Comparison of ENCODE assay signal across 23 cellular contexts in genomic region chr9:113160571-113160970, GRCh38. TPM values are rescaled to one million over a fixed set of nuclear protein-coding genes. Genes with fewer than 3 reads are reported as not detected.
DNase-seq lines count a peak whose midpoint lies in the region; ATAC-seq, FAIRE-seq and TF ChIP-seq lines count a peak whose summit lies in the region.
"Had no signal": no experiment of that assay in that cellular context is flagged by ENCODE, and none has a peak within 500 bp of the region (broad histone marks: within the 10 kb centered on the region; RNA-seq: fewer than 3 reads in every experiment).

No MANE protein-coding gene starts in this region.

- peaks cover 22% of the 10 kb centered on the region for H3K36me3 ChIP-seq in HUES48 (ENCODE audit: control insufficient read depth, insufficient read depth, low read length)
- H3K36me3 ChIP-seq in kidney (ENCODE audit: control insufficient read depth in 1 of 2, insufficient read depth in 2 of 2, low read length in 2 of 2) = peaks cover 29 to 51% of the 10 kb centered on the region in 2 donors

- H3K27me3 Mint-ChIP-seq in T-helper 17 cell (no peaks in the 10 kb centered on the region), glutamatergic neuron (ENCODE audit: unreplicated experiment) (no peaks in the 10 kb centered on the region)
- H3K27me3 Mint-ChIP-seq: activated CD4-positive, alpha-beta memory T cell treated with anti-CD3 and anti-CD28 coated beads, Interleukin-2, amount 10 ng/mL, durations not matched to agents 7 days and 5 days; activated naive CD8-positive, alpha-beta T cell treated with anti-CD3 and anti-CD28 coated beads, Interleukin-2, amount 10 ng/mL, durations not matched to agents 7 days and 5 days; stimulated activated memory B cell treated with anti-CD40 and anti-IgM and Interleukin-4, amounts not matched to agents 10 μg/mL and 1 μg/mL and 100 μg/mL, for 72 hours had no signal

- H3K4me1 ChIP-seq in HUES48 (ENCODE audit: control insufficient read depth, insufficient read depth, low read length) (peaks cover 16% of the 10 kb centered on the region), kidney (ENCODE audit: control insufficient read depth in 1 of 2, insufficient read depth in 1 of 2, low read depth in 1 of 2, low read length in 2 of 2) (peaks cover 0 to 1% of the 10 kb centered on the region in 2 donors)

- H3K4me3 ChIP-seq in HUES48 (ENCODE audit: low read depth, low read length) (peak overlapping the region; percentile 4; the same call in 1 of the 2 replicates), kidney (ENCODE audit: low read length in 2 of 2) (no peak overlapping the region)
- H3K4me3 ChIP-seq: sigmoid colon had no signal

- no peak for ATAC-seq in T-helper 17 cell
- no peak for ATAC-seq in omental fat pad (ENCODE audit: low FRiP score)
- ATAC-seq: esophagus mucosa; natural killer cell; stimulated activated memory B cell treated with anti-CD40 and anti-IgM and Interleukin-4, amounts not matched to agents 10 μg/mL and 1 μg/mL and 100 μg/mL, for 72 hours had no signal

- no peaks in the 10 kb centered on the region for H3K27me3 ChIP-seq in HUES48 (ENCODE audit: control insufficient read depth, insufficient read depth, low read length)
- H3K27me3 ChIP-seq: dorsolateral prefrontal cortex, sigmoid colon had no signal

- H3K9me3 Mint-ChIP-seq in glutamatergic neuron (ENCODE audit: unreplicated experiment) = no peaks in the 10 kb centered on the region
- H3K9me3 Mint-ChIP-seq: activated CD4-positive, alpha-beta memory T cell treated with anti-CD3 and anti-CD28 coated beads, Interleukin-2, amount 10 ng/mL, durations not matched to agents 7 days and 5 days; activated naive CD8-positive, alpha-beta T cell treated with anti-CD3 and anti-CD28 coated beads, Interleukin-2, amount 10 ng/mL, durations not matched to agents 7 days and 5 days; natural killer cell; stimulated activated memory B cell treated with anti-CD40 and anti-IgM and Interleukin-4, amounts not matched to agents 10 μg/mL and 1 μg/mL and 100 μg/mL, for 72 hours had no signal

- H3K36me3 Mint-ChIP-seq in T-helper 17 cell (ENCODE audit: low read depth) = peaks cover 3% of the 10 kb centered on the region
- peaks cover 4% of the 10 kb centered on the region for H3K36me3 Mint-ChIP-seq in glutamatergic neuron (ENCODE audit: unreplicated experiment)
- H3K36me3 Mint-ChIP-seq: natural killer cell had no signal

- FAIRE-seq in kidney (lab: Jason Lieb, UNC) = no peak
- FAIRE-seq: GM18507, islet of Langerhans, RCC 7860 had no signal

- TF ChIP-seq CTCF in omental fat pad (IDR thresholded peaks at IDR 0.05) (no peak), glutamatergic neuron (IDR thresholded peaks at IDR 0.05; ENCODE audit: partially characterized antibody, unreplicated experiment) (no peak), kidney (IDR thresholded peaks at IDR 0.05; ENCODE audit: borderline replicate concordance, extremely low read depth, insufficient read depth) (no peak)

- H3K9me3 ChIP-seq in HUES48 (ENCODE audit: control insufficient read depth, insufficient read depth, low read length) (no peaks in the 10 kb centered on the region), T-helper 17 cell (ENCODE audit: control insufficient read depth, low read length, poor library complexity, severe bottlenecking) (no peaks in the 10 kb centered on the region), kidney (ENCODE audit: control insufficient read depth in 1 of 2, low read length in 2 of 2) (no peaks in the 10 kb centered on the region)
- H3K9me3 ChIP-seq: sigmoid colon had no signal

- H3K4me1 Mint-ChIP-seq in T-helper 17 cell (peaks cover 16% of the 10 kb centered on the region), glutamatergic neuron (ENCODE audit: low read depth, unreplicated experiment) (peaks cover 5% of the 10 kb centered on the region)

- H3K4me3 Mint-ChIP-seq in T-helper 17 cell (no peak overlapping the region), glutamatergic neuron (ENCODE audit: unreplicated experiment) (no peak overlapping the region)
- H3K4me3 Mint-ChIP-seq: activated CD4-positive, alpha-beta memory T cell treated with anti-CD3 and anti-CD28 coated beads, Interleukin-2, amount 10 ng/mL, durations not matched to agents 7 days and 5 days; activated naive CD8-positive, alpha-beta T cell treated with anti-CD3 and anti-CD28 coated beads, Interleukin-2, amount 10 ng/mL, durations not matched to agents 7 days and 5 days; natural killer cell; stimulated activated memory B cell treated with anti-CD40 and anti-IgM and Interleukin-4, amounts not matched to agents 10 μg/mL and 1 μg/mL and 100 μg/mL, for 72 hours had no signal

- intact Hi-C loops in kidney (cut with DNase I) = no loop called here

- H3K27ac ChIP-seq in HUES48 (ENCODE audit: low read depth, low read length) = no peak overlapping the region
- no peak overlapping the region for H3K27ac ChIP-seq in kidney (ENCODE audit: low read depth in 2 of 2, low read length in 2 of 2)
- H3K27ac ChIP-seq: sigmoid colon had no signal

- H3K27ac Mint-ChIP-seq in T-helper 17 cell (peak overlapping the region; percentile 72), glutamatergic neuron (ENCODE audit: unreplicated experiment) (no peak overlapping the region)
- H3K27ac Mint-ChIP-seq: activated CD4-positive, alpha-beta memory T cell treated with anti-CD3 and anti-CD28 coated beads, Interleukin-2, amount 10 ng/mL, durations not matched to agents 7 days and 5 days; activated naive CD8-positive, alpha-beta T cell treated with anti-CD3 and anti-CD28 coated beads, Interleukin-2, amount 10 ng/mL, durations not matched to agents 7 days and 5 days; natural killer cell; stimulated activated memory B cell treated with anti-CD40 and anti-IgM and Interleukin-4, amounts not matched to agents 10 μg/mL and 1 μg/mL and 100 μg/mL, for 72 hours had no signal

- H3K9ac ChIP-seq in HUES48 (ENCODE audit: low read depth, low read length) (no peak overlapping the region), kidney (ENCODE audit: low read length in 2 of 2) (no peak overlapping the region)

- DNase-seq in DMS79 (lab: John Stamatoyannopoulos, UW) (peak; percentile 59), T-helper 17 cell (no peak), iPS DF 4.7 (ENCODE audit: extremely low read depth, low spot score) (peak; percentile 33), omental fat pad (ENCODE audit: low spot score) (no peak), glutamatergic neuron (no peak), GF-D8 (lab: John Stamatoyannopoulos, UW) (no peak), kidney (no peak)
- DNase-seq: activated CD4-positive, alpha-beta memory T cell treated with anti-CD3 and anti-CD28 coated beads, Interleukin-2, amount 10 ng/mL, durations not matched to agents 7 days and 5 days; activated naive CD8-positive, alpha-beta T cell treated with anti-CD3 and anti-CD28 coated beads, Interleukin-2, amount 10 ng/mL, durations not matched to agents 7 days and 5 days; dorsolateral prefrontal cortex; Karpas-422; mammary epithelial cell; natural killer cell; NCI-H1048; NCI-H2227 treated with DMSO at 0.1 percent for 48 hours; NK-92 treated with Interleukin-12 subunit alpha and Interleukin-12 subunit beta, amount 100 ng/mL, for 24 hours; sigmoid colon had no signal

RNA-seq across cellular contexts. Expression of gene SLC31A2, which starts 9.8 kb away (rescaled TPM):
- 10 to 100 TPM in 1 of 2 donors, 1 to 10 TPM in 1; 6.6 to 12.8 TPM for total RNA-seq in T-helper 17 cell
- total RNA-seq in omental fat pad = 100 to 1,000 TPM in 1 of 4 donors, 10 to 100 TPM in 3; 50.3 to 141 (median 96.1) TPM
- total RNA-seq in glutamatergic neuron (ENCODE audit: unreplicated experiment) = 1.6 TPM
- total RNA-seq in kidney = 10.6 TPM
- 18.6 TPM for polyA plus RNA-seq in kidney (ENCODE audit: insufficient read depth, low read depth, low replicate concordance)

Comparison
In these comparisons a context has a peak if more than half of its experiments do, and no peak if none do; other contexts are left out.
1. DNase-seq: peak in DMS79 (single experiment) and iPS DF 4.7 (single experiment); none in T-helper 17 cell (0 of 3), omental fat pad (single experiment), glutamatergic neuron (single experiment), GF-D8 (single experiment) and kidney (single experiment).